In genomic region chr13:71758823-71759222, GRCh38 we compare ENCODE assay signal across 13 cellular contexts.
DNase-seq lines count a peak whose midpoint lies in the region; ATAC-seq and TF ChIP-seq lines count a peak whose summit lies in the region.
"Had no signal": no experiment of that assay in that cellular context is flagged by ENCODE, and none has a peak within 500 bp of the region (broad histone marks: within the 10 kb centered on the region; RNA-seq: fewer than 3 reads in every experiment).

No MANE protein-coding gene starts in this region.

- H3K79me2 ChIP-seq in neural progenitor cell (ENCODE audit: low read depth): peaks cover 4% of the 10 kb centered on the region

- TF ChIP-seq CTCF in epithelial cell of esophagus (IDR thresholded peaks at IDR 0.05; ENCODE audit: insufficient read depth, low read depth, low read length, missing control alignments) (no peak), neural progenitor cell (IDR thresholded peaks at IDR 0.05) (no peak), testis (IDR thresholded peaks at IDR 0.05) (no peak)

- H3K4me3 Mint-ChIP-seq in neural progenitor cell: no peak overlapping the region

- H3K27me3 ChIP-seq in HUES48 (ENCODE audit: control insufficient read depth, insufficient read depth, low read length) (no peaks in the 10 kb centered on the region), neural progenitor cell (no peaks in the 10 kb centered on the region), testis (no peaks in the 10 kb centered on the region)
- H3K27me3 ChIP-seq: BLaER1, gastrocnemius medialis, thyroid gland had no signal

- H3K36me3 ChIP-seq in HUES48 (ENCODE audit: control insufficient read depth, insufficient read depth, low read length): no peaks in the 10 kb centered on the region
- H3K36me3 ChIP-seq in neural progenitor cell: no peaks in the 10 kb centered on the region
- no peaks in the 10 kb centered on the region for H3K36me3 ChIP-seq in testis (ENCODE audit: low read depth, missing control alignments)
- H3K36me3 ChIP-seq: BLaER1, gastrocnemius medialis, thyroid gland had no signal

- H3K27ac ChIP-seq in HUES48 (ENCODE audit: low read depth, low read length): peak overlapping the region; percentile 92
- peak overlapping the region; percentile 86 for H3K27ac ChIP-seq in neural progenitor cell
- no peak overlapping the region for H3K27ac ChIP-seq in testis
- H3K27ac ChIP-seq: BLaER1, thyroid gland had no signal

- peaks cover 37% of the 10 kb centered on the region for H3K4me1 Mint-ChIP-seq in neural progenitor cell

- H4K20me1 ChIP-seq in neural progenitor cell (ENCODE audit: low read depth): no peaks in the 10 kb centered on the region
- H4K20me1 ChIP-seq: BLaER1 had no signal

- no peak for TF ChIP-seq POLR2A in testis (IDR thresholded peaks at IDR 0.05)

- DNase-seq in NCI-H146 treated with DMSO at 0.1 percent for 48 hours (lab: John Stamatoyannopoulos, UW; ENCODE audit: unreplicated experiment) (peak; percentile 75), epithelial cell of esophagus (ENCODE audit: low read depth) (peak; percentile 10), neural progenitor cell (ENCODE audit: low spot score) (no peak), foreskin melanocyte (no peak), testis (no peak)
- DNase-seq: activated naive CD4-positive, alpha-beta T cell treated with Interleukin-2 at 50 U/mL for 16 hours; gastrocnemius medialis; PC-3; right cardiac atrium; thyroid gland had no signal

- peaks cover 44% of the 10 kb centered on the region for H3K4me1 ChIP-seq in HUES48 (ENCODE audit: control insufficient read depth, insufficient read depth, low read length)
- H3K4me1 ChIP-seq in neural progenitor cell: peaks cover 36% of the 10 kb centered on the region
- no peaks in the 10 kb centered on the region for H3K4me1 ChIP-seq in testis
- H3K4me1 ChIP-seq: BLaER1 had no signal

- peak overlapping the region; percentile 71 for H3K27ac Mint-ChIP-seq in neural progenitor cell

- H3K36me3 Mint-ChIP-seq in neural progenitor cell: peaks cover 6% of the 10 kb centered on the region

- peaks cover 2% of the 10 kb centered on the region for H3K27me3 Mint-ChIP-seq in neural progenitor cell (ENCODE audit: insufficient read depth, low read depth)

- intact Hi-C loops in testis (cut with DNase I; ENCODE audit: low total_unique reads): no loop called here

- H3K4me2 ChIP-seq in neural progenitor cell: peak overlapping the region; percentile 2
- H3K4me2 ChIP-seq: BLaER1 had no signal

- WGBS in testis, 2 donors: 37 to 45% methylated on average over 2 of the region's 2 CpGs

- H3K9me3 ChIP-seq in HUES48 (ENCODE audit: control insufficient read depth, insufficient read depth, low read length) (no peaks in the 10 kb centered on the region), neural progenitor cell (ENCODE audit: low read depth) (no peaks in the 10 kb centered on the region), testis (no peaks in the 10 kb centered on the region)
- H3K9me3 ChIP-seq: BLaER1, gastrocnemius medialis, thyroid gland had no signal

- peaks cover 21% of the 10 kb centered on the region for H3F3A ChIP-seq in neural progenitor cell (ENCODE audit: low read depth)

- no peak for ATAC-seq in GM19452 (IDR thresholded peaks at IDR 0.05; ENCODE audit: unreplicated experiment)
- ATAC-seq: right cardiac atrium had no signal

- no peak overlapping the region for H3K9ac ChIP-seq in HUES48 (ENCODE audit: low read depth, low read length)
- no peak overlapping the region for H3K9ac ChIP-seq in neural progenitor cell
- H3K9ac ChIP-seq: BLaER1 had no signal

- H2AFZ ChIP-seq in neural progenitor cell (replicated peaks): no peak overlapping the region

- H3K4me3 ChIP-seq in HUES48 (ENCODE audit: low read depth, low read length) (no peak overlapping the region), epithelial cell of esophagus (ENCODE audit: low read length) (no peak overlapping the region), neural progenitor cell (no peak overlapping the region), testis (no peak overlapping the region)
- H3K4me3 ChIP-seq: BLaER1, gastrocnemius medialis, thyroid gland had no signal

- no peaks in the 10 kb centered on the region for H3K9me3 Mint-ChIP-seq in neural progenitor cell

Comparison
In these comparisons a context has a peak if more than half of its experiments do, and no peak if none do; other contexts are left out.
1. H3K27ac ChIP-seq: peak in HUES48 (single experiment) and neural progenitor cell (single experiment); none in testis (0 of 2).
2. DNase-seq: peak in NCI-H146 treated with DMSO at 0.1 percent for 48 hours (single experiment) and epithelial cell of esophagus (single experiment); none in neural progenitor cell (single experiment), foreskin melanocyte (single experiment) and testis (single experiment).